ENCODE assay signal across 8 cellular contexts in the genomic region with DNA sequence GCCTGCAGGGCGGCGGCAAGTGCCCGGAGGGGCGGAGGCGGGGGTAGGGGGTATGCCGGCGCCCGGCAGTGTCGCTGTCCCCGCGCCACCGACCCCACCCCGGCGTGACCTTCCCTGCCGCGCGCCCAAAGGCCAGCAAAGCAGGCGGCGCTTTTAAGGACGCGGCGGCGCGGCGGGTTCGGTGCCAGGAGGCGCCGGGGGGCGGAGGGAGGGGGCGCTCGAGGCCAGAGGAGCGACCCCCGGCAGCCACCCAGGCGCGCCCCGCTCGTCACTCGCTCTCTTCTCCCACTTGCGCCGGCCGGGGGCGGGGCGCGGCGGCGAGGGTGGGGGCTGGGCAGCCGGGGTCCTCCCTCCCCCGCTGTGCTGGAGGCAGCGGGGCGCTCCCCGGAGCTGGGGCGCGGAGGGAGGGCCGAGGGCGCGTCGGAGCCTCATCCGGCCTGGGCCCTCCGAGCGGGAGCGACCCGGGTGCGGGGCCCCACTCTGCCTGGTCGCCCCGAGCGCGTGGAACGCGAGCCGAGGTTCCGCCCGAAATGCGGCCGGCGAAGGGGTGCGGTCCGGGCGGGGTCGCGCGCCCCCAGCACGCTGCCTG. TPM values are rescaled to one million over a fixed set of nuclear protein-coding genes. Genes with fewer than 3 reads are reported as not detected.
DNase-seq lines count a peak whose midpoint lies in the region; ATAC-seq and TF ChIP-seq lines count a peak whose summit lies in the region.

No MANE protein-coding gene starts in this region.

- WGBS in H9 (ENCODE audit: extremely low coverage, insufficient read length, low lambda C conversion rate): no CpG with 5 or more reads among the region's 82 CpGs

- no peak overlapping the region for H2BK12ac ChIP-seq in H9 (ENCODE audit: insufficient read length, low read depth, low read length)

- H3K36me3 Mint-ChIP-seq in H9 (ENCODE audit: insufficient read depth in 1 of 3, low read depth in 3 of 3): peaks cover 0 to 4% (median 4%) of the 10 kb centered on the region in 3 experiments; a peak in 3 of 7 replicates

- no peaks in the 10 kb centered on the region for H3K9me3 ChIP-seq in H9 (ENCODE audit: control insufficient read depth, low read depth, low read length)

- H3K4me1 ChIP-seq in H9 (ENCODE audit: insufficient read depth, low read length) (no peaks in the 10 kb centered on the region), foreskin keratinocyte (no peaks in the 10 kb centered on the region)

- peaks cover 10 to 37% of the 10 kb centered on the region in 2 experiments for H3K4me1 Mint-ChIP-seq in H9

- H4K8ac ChIP-seq in H9 (replicated peaks; ENCODE audit: insufficient read length, low read depth, low read length): no peak overlapping the region

- no peak overlapping the region for H4K91ac ChIP-seq in H9 (ENCODE audit: insufficient read length, low read depth, low read length)

- no peak overlapping the region for H2BK15ac ChIP-seq in H9 (ENCODE audit: low read depth, low read length)

- H3K27me3 Mint-ChIP-seq in H9 (ENCODE audit: low read depth): peaks cover 90% of the 10 kb centered on the region

- peak overlapping the region; percentile 51; the same call in 1 of the 2 replicates for H3K14ac ChIP-seq in H9 (ENCODE audit: insufficient read depth, low read length)

- H2BK20ac ChIP-seq in H9 (ENCODE audit: low read depth, low read length, poor library complexity, severe bottlenecking): no peak overlapping the region

- H3K23me2 ChIP-seq in H9 (ENCODE audit: insufficient read length, low read depth, low read length, poor library complexity, severe bottlenecking): peaks cover 9% of the 10 kb centered on the region

- peaks cover 0 to 1% of the 10 kb centered on the region in 2 experiments; a peak in 1 of 5 replicates for H3K9me3 Mint-ChIP-seq in H9

- no peak overlapping the region for H3K4ac ChIP-seq in H9 (ENCODE audit: low read depth, low read length)

- DNase-seq in H9 (no peak), foreskin keratinocyte (no peak), occipital lobe (lab: John Stamatoyannopoulos, UW) (peak; percentile 41)
- no peak for DNase-seq in central memory CD4-positive, alpha-beta T cell

- no peak overlapping the region for H2AFZ ChIP-seq in H9 (ENCODE audit: low read length)

- H3K79me1 ChIP-seq in H9 (ENCODE audit: insufficient read depth, low read depth, low read length, poor library complexity, severe bottlenecking): no peaks in the 10 kb centered on the region

- no peak overlapping the region for H3K23ac ChIP-seq in H9 (ENCODE audit: insufficient read length, low read depth, low read length)

- H4K20me1 ChIP-seq in H9 (ENCODE audit: control insufficient read depth, insufficient read depth, insufficient read length): no peaks in the 10 kb centered on the region

- H3K18ac ChIP-seq in H9 (ENCODE audit: insufficient read length, low read depth, low read length): no peak overlapping the region

- no peak overlapping the region for H3K56ac ChIP-seq in H9 (ENCODE audit: insufficient read length, low read depth, low read length)

- no peak overlapping the region for H3K27ac ChIP-seq in H9 (ENCODE audit: insufficient read length, low read depth, low read length)
- peak overlapping the region; percentile 89 for H3K27ac ChIP-seq in VCaP
- H3K27ac ChIP-seq in foreskin keratinocyte: peak overlapping the region; percentile 54

- no peak overlapping the region for H2BK5ac ChIP-seq in H9 (ENCODE audit: insufficient read length, low read length)

- H3T11ph ChIP-seq in H9 (ENCODE audit: low read length): no peak overlapping the region

- ATAC-seq in foreskin keratinocyte: no peak
- no peak for ATAC-seq in GM21528 (IDR thresholded peaks at IDR 0.05; ENCODE audit: low FRiP score, unreplicated experiment)
- ATAC-seq in GM18517 (IDR thresholded peaks at IDR 0.05; ENCODE audit: unreplicated experiment): no peak
- ATAC-seq in GM21360 (IDR thresholded peaks at IDR 0.05; ENCODE audit: unreplicated experiment): no peak

- H3K27me3 ChIP-seq in H9 (ENCODE audit: insufficient read depth, low read length): peaks cover 65% of the 10 kb centered on the region
- H3K27me3 ChIP-seq in foreskin keratinocyte: peaks cover 7% of the 10 kb centered on the region

- H3K79me2 ChIP-seq in H9 (ENCODE audit: insufficient read depth, low read length): no peaks in the 10 kb centered on the region

- peak overlapping the region; percentile 50 to 78 for H3K4me3 Mint-ChIP-seq in H9

- no peak overlapping the region for H3K27ac Mint-ChIP-seq in H9

- H4K5ac ChIP-seq in H9 (ENCODE audit: insufficient read length, low read depth, low read length): no peak overlapping the region

- H2BK120ac ChIP-seq in H9 (ENCODE audit: low read depth, low read length, poor library complexity, severe bottlenecking): no peak overlapping the region

- TF ChIP-seq CTCF in H9 (conservative IDR thresholded peaks at IDR 0.05) (0 out of 3 replicates have a peak, but pooled peaks have one; percentile 16), VCaP (conservative IDR thresholded peaks at IDR 0.05) (no peak; the same call in 1 of the 2 replicates), foreskin keratinocyte (conservative IDR thresholded peaks at IDR 0.05) (no peak)

- H2AK5ac ChIP-seq in H9 (ENCODE audit: insufficient read length, low read length): no peak overlapping the region

- peak overlapping the region; percentile 51 for H3K4me2 ChIP-seq in H9 (ENCODE audit: insufficient read depth, insufficient read length, low read length)

- H3K9ac ChIP-seq in H9 (ENCODE audit: extremely low read depth, insufficient read length, low read length): no peak overlapping the region

RNA-seq across cellular contexts. Expression of gene BAHCC1, which starts 8.5 kb away (rescaled TPM):
- total RNA-seq in H9 (2021): 1.7 and 3.1 TPM in 2 replicates
- total RNA-seq in foreskin keratinocyte: 4.4 and 5.6 TPM in 2 replicates
- polyA plus RNA-seq in foreskin keratinocyte: 1.7 and 2.2 TPM in 2 replicates
- total RNA-seq in occipital lobe: 7.6 TPM
